1 cellular context compared by ENCODE assay signal in the genomic region with DNA sequence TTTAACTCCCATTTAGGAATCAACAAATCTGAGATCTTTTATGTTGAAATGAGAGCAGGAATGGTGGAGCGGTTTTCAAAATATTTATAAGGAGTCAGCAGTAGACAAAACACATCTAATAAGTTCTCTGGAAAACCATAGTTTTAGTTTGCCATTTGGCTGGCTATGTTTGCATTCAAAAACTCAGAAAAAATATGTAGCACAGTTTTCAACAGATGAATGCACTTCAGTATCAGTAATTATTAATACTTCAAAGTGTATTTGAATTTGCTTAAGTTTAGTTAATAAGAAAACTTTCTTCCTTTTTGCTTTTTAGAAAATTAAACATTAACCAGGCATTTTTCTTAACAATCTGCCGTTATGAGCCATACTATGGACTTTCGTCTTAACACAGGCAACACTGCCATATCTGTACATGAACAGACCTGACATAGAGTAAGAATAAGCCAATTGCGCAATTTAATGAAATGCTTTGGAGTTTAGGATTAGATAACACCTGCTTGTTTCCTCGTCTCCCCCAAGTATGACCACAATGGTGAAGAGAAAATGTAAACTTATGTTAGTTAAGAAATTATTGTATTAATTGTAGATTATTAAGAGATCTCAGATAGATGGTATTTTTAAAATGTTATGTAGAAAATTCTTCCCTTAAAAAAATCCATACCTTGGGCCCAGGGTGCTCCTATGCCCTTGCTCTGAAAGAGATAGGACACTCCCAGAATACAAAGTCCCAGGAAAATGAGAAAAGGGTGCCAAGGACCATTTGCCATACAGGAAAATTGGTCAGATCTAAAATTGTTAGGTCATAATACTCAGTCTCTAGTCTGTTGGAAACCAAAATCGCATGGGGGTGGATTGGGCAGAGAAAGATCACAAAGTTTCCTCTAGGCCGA.
TF ChIP-seq lines count a peak whose summit lies in the region.

No MANE protein-coding gene starts in this region.

TF ChIP-seq in HepG2, 621 proteins besides CTCF, POLR2A, EP300 and RAD21 (continued from another document and continues in another):
- TF ChIP-seq, protein P1, sequence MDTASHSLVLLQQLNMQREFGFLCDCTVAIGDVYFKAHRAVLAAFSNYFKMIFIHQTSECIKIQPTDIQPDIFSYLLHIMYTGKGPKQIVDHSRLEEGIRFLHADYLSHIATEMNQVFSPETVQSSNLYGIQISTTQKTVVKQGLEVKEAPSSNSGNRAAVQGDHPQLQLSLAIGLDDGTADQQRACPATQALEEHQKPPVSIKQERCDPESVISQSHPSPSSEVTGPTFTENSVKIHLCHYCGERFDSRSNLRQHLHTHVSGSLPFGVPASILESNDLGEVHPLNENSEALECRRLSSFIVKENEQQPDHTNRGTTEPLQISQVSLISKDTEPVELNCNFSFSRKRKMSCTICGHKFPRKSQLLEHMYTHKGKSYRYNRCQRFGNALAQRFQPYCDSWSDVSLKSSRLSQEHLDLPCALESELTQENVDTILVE (CRISPR knock-in tag; IDR thresholded peaks at IDR 0.05) = no peak
- TF ChIP-seq ZNF737 (CRISPR knock-in tag; IDR thresholded peaks at IDR 0.05; ENCODE audit: borderline replicate concordance) = no peak
- no peak for TF ChIP-seq SSRP1 (CRISPR knock-in tag; IDR thresholded peaks at IDR 0.05)
- TF ChIP-seq ZSCAN22 (CRISPR knock-in tag; IDR thresholded peaks at IDR 0.05) = no peak
- TF ChIP-seq, protein P2, sequence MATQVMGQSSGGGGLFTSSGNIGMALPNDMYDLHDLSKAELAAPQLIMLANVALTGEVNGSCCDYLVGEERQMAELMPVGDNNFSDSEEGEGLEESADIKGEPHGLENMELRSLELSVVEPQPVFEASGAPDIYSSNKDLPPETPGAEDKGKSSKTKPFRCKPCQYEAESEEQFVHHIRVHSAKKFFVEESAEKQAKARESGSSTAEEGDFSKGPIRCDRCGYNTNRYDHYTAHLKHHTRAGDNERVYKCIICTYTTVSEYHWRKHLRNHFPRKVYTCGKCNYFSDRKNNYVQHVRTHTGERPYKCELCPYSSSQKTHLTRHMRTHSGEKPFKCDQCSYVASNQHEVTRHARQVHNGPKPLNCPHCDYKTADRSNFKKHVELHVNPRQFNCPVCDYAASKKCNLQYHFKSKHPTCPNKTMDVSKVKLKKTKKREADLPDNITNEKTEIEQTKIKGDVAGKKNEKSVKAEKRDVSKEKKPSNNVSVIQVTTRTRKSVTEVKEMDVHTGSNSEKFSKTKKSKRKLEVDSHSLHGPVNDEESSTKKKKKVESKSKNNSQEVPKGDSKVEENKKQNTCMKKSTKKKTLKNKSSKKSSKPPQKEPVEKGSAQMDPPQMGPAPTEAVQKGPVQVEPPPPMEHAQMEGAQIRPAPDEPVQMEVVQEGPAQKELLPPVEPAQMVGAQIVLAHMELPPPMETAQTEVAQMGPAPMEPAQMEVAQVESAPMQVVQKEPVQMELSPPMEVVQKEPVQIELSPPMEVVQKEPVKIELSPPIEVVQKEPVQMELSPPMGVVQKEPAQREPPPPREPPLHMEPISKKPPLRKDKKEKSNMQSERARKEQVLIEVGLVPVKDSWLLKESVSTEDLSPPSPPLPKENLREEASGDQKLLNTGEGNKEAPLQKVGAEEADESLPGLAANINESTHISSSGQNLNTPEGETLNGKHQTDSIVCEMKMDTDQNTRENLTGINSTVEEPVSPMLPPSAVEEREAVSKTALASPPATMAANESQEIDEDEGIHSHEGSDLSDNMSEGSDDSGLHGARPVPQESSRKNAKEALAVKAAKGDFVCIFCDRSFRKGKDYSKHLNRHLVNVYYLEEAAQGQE (IDR thresholded peaks at IDR 0.05; ENCODE audit: borderline replicate concordance in 1 of 2, low read depth in 1 of 2, low read length in 2 of 2) = no peak
- no peak for TF ChIP-seq ZNF772 (CRISPR knock-in tag; IDR thresholded peaks at IDR 0.05)
- TF ChIP-seq ZNF775 (CRISPR knock-in tag; IDR thresholded peaks at IDR 0.05; ENCODE audit: borderline replicate concordance) = no peak
- no peak for TF ChIP-seq KDM5B (CRISPR knock-in tag; IDR thresholded peaks at IDR 0.05; ENCODE audit: borderline replicate concordance)
- TF ChIP-seq, protein P3, sequence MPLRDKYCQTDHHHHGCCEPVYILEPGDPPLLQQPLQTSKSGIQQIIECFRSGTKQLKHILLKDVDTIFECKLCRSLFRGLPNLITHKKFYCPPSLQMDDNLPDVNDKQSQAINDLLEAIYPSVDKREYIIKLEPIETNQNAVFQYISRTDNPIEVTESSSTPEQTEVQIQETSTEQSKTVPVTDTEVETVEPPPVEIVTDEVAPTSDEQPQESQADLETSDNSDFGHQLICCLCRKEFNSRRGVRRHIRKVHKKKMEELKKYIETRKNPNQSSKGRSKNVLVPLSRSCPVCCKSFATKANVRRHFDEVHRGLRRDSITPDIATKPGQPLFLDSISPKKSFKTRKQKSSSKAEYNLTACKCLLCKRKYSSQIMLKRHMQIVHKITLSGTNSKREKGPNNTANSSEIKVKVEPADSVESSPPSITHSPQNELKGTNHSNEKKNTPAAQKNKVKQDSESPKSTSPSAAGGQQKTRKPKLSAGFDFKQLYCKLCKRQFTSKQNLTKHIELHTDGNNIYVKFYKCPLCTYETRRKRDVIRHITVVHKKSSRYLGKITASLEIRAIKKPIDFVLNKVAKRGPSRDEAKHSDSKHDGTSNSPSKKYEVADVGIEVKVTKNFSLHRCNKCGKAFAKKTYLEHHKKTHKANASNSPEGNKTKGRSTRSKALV (CRISPR knock-in tag; IDR thresholded peaks at IDR 0.05) = no peak
- TF ChIP-seq, protein P4, sequence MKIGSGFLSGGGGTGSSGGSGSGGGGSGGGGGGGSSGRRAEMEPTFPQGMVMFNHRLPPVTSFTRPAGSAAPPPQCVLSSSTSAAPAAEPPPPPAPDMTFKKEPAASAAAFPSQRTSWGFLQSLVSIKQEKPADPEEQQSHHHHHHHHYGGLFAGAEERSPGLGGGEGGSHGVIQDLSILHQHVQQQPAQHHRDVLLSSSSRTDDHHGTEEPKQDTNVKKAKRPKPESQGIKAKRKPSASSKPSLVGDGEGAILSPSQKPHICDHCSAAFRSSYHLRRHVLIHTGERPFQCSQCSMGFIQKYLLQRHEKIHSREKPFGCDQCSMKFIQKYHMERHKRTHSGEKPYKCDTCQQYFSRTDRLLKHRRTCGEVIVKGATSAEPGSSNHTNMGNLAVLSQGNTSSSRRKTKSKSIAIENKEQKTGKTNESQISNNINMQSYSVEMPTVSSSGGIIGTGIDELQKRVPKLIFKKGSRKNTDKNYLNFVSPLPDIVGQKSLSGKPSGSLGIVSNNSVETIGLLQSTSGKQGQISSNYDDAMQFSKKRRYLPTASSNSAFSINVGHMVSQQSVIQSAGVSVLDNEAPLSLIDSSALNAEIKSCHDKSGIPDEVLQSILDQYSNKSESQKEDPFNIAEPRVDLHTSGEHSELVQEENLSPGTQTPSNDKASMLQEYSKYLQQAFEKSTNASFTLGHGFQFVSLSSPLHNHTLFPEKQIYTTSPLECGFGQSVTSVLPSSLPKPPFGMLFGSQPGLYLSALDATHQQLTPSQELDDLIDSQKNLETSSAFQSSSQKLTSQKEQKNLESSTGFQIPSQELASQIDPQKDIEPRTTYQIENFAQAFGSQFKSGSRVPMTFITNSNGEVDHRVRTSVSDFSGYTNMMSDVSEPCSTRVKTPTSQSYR (CRISPR knock-in tag; IDR thresholded peaks at IDR 0.05; ENCODE audit: borderline replicate concordance) = peak; percentile 39; the same call in 1 of the 2 replicates
- peak; percentile 68; the same call in 1 of the 2 replicates for TF ChIP-seq ZNF792 (CRISPR knock-in tag; IDR thresholded peaks at IDR 0.05)
- no peak for TF ChIP-seq KMT2B (CRISPR knock-in tag; IDR thresholded peaks at IDR 0.05)
- no peak for TF ChIP-seq SUZ12 (IDR thresholded peaks at IDR 0.05; ENCODE audit: low read depth, low read length)
- TF ChIP-seq SMYD3 (CRISPR knock-in tag; IDR thresholded peaks at IDR 0.05) = no peak
- TF ChIP-seq, protein P5, sequence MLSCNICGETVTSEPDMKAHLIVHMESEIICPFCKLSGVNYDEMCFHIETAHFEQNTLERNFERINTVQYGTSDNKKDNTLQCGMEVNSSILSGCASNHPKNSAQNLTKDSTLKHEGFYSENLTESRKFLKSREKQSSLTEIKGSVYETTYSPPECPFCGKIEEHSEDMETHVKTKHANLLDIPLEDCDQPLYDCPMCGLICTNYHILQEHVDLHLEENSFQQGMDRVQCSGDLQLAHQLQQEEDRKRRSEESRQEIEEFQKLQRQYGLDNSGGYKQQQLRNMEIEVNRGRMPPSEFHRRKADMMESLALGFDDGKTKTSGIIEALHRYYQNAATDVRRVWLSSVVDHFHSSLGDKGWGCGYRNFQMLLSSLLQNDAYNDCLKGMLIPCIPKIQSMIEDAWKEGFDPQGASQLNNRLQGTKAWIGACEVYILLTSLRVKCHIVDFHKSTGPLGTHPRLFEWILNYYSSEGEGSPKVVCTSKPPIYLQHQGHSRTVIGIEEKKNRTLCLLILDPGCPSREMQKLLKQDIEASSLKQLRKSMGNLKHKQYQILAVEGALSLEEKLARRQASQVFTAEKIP (CRISPR knock-in tag; IDR thresholded peaks at IDR 0.05; ENCODE audit: borderline replicate concordance) = no peak
- TF ChIP-seq ZNF33B (CRISPR knock-in tag; IDR thresholded peaks at IDR 0.05) = no peak
- TF ChIP-seq TEAD2 (CRISPR knock-in tag; IDR thresholded peaks at IDR 0.05) = no peak
- TF ChIP-seq ZNF331 (CRISPR knock-in tag; IDR thresholded peaks at IDR 0.05) = peak; percentile 85
- TF ChIP-seq ZNF746 (CRISPR knock-in tag; IDR thresholded peaks at IDR 0.05) = no peak
- TF ChIP-seq BRD4 (CRISPR knock-in tag; IDR thresholded peaks at IDR 0.05) = no peak
- TF ChIP-seq PHF21A (CRISPR knock-in tag; IDR thresholded peaks at IDR 0.05) = 0 out of 2 replicates have a peak, but pooled peaks have one; percentile 17
- TF ChIP-seq, protein P6, sequence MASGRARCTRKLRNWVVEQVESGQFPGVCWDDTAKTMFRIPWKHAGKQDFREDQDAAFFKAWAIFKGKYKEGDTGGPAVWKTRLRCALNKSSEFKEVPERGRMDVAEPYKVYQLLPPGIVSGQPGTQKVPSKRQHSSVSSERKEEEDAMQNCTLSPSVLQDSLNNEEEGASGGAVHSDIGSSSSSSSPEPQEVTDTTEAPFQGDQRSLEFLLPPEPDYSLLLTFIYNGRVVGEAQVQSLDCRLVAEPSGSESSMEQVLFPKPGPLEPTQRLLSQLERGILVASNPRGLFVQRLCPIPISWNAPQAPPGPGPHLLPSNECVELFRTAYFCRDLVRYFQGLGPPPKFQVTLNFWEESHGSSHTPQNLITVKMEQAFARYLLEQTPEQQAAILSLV (CRISPR knock-in tag; IDR thresholded peaks at IDR 0.05; ENCODE audit: borderline replicate concordance) = no peak
- TF ChIP-seq RBM22 (optimal IDR thresholded peaks at IDR 0.05; ENCODE audit: low read length) = no peak
- TF ChIP-seq, protein P7, sequence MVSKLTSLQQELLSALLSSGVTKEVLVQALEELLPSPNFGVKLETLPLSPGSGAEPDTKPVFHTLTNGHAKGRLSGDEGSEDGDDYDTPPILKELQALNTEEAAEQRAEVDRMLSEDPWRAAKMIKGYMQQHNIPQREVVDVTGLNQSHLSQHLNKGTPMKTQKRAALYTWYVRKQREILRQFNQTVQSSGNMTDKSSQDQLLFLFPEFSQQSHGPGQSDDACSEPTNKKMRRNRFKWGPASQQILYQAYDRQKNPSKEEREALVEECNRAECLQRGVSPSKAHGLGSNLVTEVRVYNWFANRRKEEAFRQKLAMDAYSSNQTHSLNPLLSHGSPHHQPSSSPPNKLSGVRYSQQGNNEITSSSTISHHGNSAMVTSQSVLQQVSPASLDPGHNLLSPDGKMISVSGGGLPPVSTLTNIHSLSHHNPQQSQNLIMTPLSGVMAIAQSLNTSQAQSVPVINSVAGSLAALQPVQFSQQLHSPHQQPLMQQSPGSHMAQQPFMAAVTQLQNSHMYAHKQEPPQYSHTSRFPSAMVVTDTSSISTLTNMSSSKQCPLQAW (CRISPR knock-in tag; IDR thresholded peaks at IDR 0.05) = no peak
- no peak for TF ChIP-seq ZNF343 (CRISPR knock-in tag; IDR thresholded peaks at IDR 0.05)
- TF ChIP-seq, protein P8, sequence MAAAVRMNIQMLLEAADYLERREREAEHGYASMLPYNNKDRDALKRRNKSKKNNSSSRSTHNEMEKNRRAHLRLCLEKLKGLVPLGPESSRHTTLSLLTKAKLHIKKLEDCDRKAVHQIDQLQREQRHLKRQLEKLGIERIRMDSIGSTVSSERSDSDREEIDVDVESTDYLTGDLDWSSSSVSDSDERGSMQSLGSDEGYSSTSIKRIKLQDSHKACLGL (CRISPR knock-in tag; IDR thresholded peaks at IDR 0.05) = no peak
- TF ChIP-seq, protein P9, sequence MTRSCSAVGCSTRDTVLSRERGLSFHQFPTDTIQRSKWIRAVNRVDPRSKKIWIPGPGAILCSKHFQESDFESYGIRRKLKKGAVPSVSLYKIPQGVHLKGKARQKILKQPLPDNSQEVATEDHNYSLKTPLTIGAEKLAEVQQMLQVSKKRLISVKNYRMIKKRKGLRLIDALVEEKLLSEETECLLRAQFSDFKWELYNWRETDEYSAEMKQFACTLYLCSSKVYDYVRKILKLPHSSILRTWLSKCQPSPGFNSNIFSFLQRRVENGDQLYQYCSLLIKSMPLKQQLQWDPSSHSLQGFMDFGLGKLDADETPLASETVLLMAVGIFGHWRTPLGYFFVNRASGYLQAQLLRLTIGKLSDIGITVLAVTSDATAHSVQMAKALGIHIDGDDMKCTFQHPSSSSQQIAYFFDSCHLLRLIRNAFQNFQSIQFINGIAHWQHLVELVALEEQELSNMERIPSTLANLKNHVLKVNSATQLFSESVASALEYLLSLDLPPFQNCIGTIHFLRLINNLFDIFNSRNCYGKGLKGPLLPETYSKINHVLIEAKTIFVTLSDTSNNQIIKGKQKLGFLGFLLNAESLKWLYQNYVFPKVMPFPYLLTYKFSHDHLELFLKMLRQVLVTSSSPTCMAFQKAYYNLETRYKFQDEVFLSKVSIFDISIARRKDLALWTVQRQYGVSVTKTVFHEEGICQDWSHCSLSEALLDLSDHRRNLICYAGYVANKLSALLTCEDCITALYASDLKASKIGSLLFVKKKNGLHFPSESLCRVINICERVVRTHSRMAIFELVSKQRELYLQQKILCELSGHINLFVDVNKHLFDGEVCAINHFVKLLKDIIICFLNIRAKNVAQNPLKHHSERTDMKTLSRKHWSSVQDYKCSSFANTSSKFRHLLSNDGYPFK (CRISPR knock-in tag; IDR thresholded peaks at IDR 0.05; ENCODE audit: borderline replicate concordance) = no peak
- no peak for TF ChIP-seq RXRA (CRISPR knock-in tag; IDR thresholded peaks at IDR 0.05)
- TF ChIP-seq RFX5 (IDR thresholded peaks at IDR 0.05; ENCODE audit: low read depth, low read length) = no peak
- TF ChIP-seq ZBTB3 (CRISPR knock-in tag; IDR thresholded peaks at IDR 0.05; ENCODE audit: borderline replicate concordance, low read depth) = no peak
- TF ChIP-seq ARNT (IDR thresholded peaks at IDR 0.05) = no peak
- TF ChIP-seq, protein P10, sequence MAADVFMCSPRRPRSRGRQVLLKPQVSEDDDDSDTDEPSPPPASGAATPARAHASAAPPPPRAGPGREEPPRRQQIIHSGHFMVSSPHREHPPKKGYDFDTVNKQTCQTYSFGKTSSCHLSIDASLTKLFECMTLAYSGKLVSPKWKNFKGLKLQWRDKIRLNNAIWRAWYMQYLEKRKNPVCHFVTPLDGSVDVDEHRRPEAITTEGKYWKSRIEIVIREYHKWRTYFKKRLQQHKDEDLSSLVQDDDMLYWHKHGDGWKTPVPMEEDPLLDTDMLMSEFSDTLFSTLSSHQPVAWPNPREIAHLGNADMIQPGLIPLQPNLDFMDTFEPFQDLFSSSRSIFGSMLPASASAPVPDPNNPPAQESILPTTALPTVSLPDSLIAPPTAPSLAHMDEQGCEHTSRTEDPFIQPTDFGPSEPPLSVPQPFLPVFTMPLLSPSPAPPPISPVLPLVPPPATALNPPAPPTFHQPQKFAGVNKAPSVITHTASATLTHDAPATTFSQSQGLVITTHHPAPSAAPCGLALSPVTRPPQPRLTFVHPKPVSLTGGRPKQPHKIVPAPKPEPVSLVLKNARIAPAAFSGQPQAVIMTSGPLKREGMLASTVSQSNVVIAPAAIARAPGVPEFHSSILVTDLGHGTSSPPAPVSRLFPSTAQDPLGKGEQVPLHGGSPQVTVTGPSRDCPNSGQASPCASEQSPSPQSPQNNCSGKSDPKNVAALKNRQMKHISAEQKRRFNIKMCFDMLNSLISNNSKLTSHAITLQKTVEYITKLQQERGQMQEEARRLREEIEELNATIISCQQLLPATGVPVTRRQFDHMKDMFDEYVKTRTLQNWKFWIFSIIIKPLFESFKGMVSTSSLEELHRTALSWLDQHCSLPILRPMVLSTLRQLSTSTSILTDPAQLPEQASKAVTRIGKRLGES (CRISPR knock-in tag; IDR thresholded peaks at IDR 0.05; ENCODE audit: borderline replicate concordance) = no peak
- TF ChIP-seq RCOR2 (CRISPR knock-in tag; IDR thresholded peaks at IDR 0.05) = peak; percentile 76
